Comparison of ENCODE assay signal across 10 cellular contexts in the genomic region with DNA sequence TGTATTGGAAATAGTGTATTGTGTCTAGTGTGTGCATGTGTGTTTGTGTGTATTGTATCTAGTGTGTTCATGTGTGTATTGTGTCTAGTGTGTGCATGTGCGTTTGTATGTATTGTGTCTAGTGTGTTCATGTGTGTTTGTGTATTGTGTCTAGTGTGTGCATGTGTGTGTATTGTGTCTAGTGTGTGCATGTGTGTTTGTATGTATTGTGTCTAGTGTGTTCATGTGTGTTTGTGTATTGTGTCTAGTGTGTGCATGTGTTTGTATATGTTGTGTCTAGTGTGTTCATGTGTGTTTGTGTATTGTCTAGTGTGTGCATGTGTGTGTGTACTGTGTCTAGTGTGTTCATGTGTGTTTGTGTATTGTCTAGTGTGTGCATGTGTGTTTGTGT. TPM values are rescaled to one million over a fixed set of nuclear protein-coding genes. Genes with fewer than 3 reads are reported as not detected.
DNase-seq lines count a peak whose midpoint lies in the region; ATAC-seq, FAIRE-seq and TF ChIP-seq lines count a peak whose summit lies in the region.
"Not testable (repeated sequence)": the region's sequence is repeated elsewhere in the genome, so short reads cannot be mapped to it uniquely, and the experiment has no call there.
"Had no signal": no experiment of that assay in that cellular context is flagged by ENCODE, and none has a peak within 500 bp of the region (broad histone marks: within the 10 kb centered on the region; RNA-seq: fewer than 3 reads in every experiment).

No MANE protein-coding gene starts in this region.

- H3K79me1 ChIP-seq in IMR-90 (ENCODE audit: low read depth in 1 of 2, low read length in 2 of 2); H1 (ENCODE audit: low read depth, low read length): not testable (repeated sequence)

- not testable (repeated sequence) for H3K9me3 ChIP-seq in A549; GM23248 (ENCODE audit: low read depth); IMR-90 (ENCODE audit: control insufficient read depth, insufficient read depth, low read length); K562 (replicated peaks; ENCODE audit: control insufficient read depth, insufficient read depth, low read depth, low read length); H1 (ENCODE audit: insufficient read depth in 2 of 2, low read depth in 1 of 2, low read length in 1 of 2); cardiac muscle cell (ENCODE audit: low read depth); HepG2 (ENCODE audit: low read length)

- POLR2A ChIA-PET in A549 (lab: Yijun Ruan, JAX); IMR-90 (lab: Charles Lee; ENCODE audit: unreplicated experiment); H1 (lab: Charles Lee; ENCODE audit: partially characterized antibody); HepG2 (lab: Yijun Ruan, JAX): not testable (repeated sequence)
- POLR2A ChIA-PET in K562 (lab: Yijun Ruan, JAX): interaction anchor here (0.8 to 1.0 kb wide), 2 partner anchors 9 to 11 kb away, joined by 3 to 4 read pairs; no protein-coding TSS in a partner anchor

- not testable (repeated sequence) for H3K9ac ChIP-seq in GM23248; IMR-90 (ENCODE audit: low read depth, low read length); K562 (ENCODE audit: insufficient read depth in 1 of 2, low read depth in 2 of 2, low read length in 2 of 2); H1 (replicated peaks in 1 of 4; ENCODE audit: extremely low read depth in 1 of 4, low read depth in 3 of 4, low read length in 3 of 4); HepG2 (ENCODE audit: insufficient read depth, low read depth, low read length)

- not testable (repeated sequence) for H3K56ac ChIP-seq in IMR-90 (ENCODE audit: extremely low read depth, insufficient read depth, low read length)
- H3K56ac ChIP-seq in H1 (replicated peaks; ENCODE audit: insufficient read length, low read depth, low read length): peak overlapping the region; percentile 25

- not testable (repeated sequence) for TF ChIP-seq RAD21 in A549 (conservative IDR thresholded peaks at IDR 0.05 in 1 of 2, IDR thresholded peaks at IDR 0.05 in 1 of 2); IMR-90 (IDR thresholded peaks at IDR 0.05; ENCODE audit: low read length); K562 (CRISPR knock-in tag; conservative IDR thresholded peaks at IDR 0.05 in 1 of 2, IDR thresholded peaks at IDR 0.05 in 1 of 2); H1 (IDR thresholded peaks at IDR 0.05 in 1 of 2, conservative IDR thresholded peaks at IDR 0.05 in 1 of 2; ENCODE audit: low read depth in 2 of 2, low read length in 2 of 2); HepG2 (CRISPR knock-in tag; IDR thresholded peaks at IDR 0.05)

- peaks cover 18% of the 10 kb centered on the region; the same call in 1 of the 2 replicates for H3K9me1 ChIP-seq in IMR-90 (ENCODE audit: insufficient read depth, low read length)
- not testable (repeated sequence) for H3K9me1 ChIP-seq in K562 (ENCODE audit: control insufficient read depth, insufficient read depth, low read length)

- H3K14ac ChIP-seq in IMR-90 (replicated peaks; ENCODE audit: low read depth, low read length): peak overlapping the region; percentile 69; the same call in 1 of the 2 replicates
- not testable (repeated sequence) for H3K14ac ChIP-seq in H1 (ENCODE audit: insufficient read length)

- peaks cover 11% of the 10 kb centered on the region; the same call in 1 of the 2 replicates for H3K23me2 ChIP-seq in H1 (ENCODE audit: low read depth, low read length)

- not testable (repeated sequence) for DNase-seq in A549 (ENCODE audit: low read depth in 1 of 2, low spot score in 1 of 2); GM23248; IMR-90; K562 (ENCODE audit: extremely low read depth in 1 of 4, low spot score in 3 of 4); H1 (ENCODE audit: low read depth in 1 of 2, low spot score in 2 of 2); cardiac muscle cell (ENCODE audit: low read depth in 1 of 2, low spot score in 1 of 2); HepG2 (ENCODE audit: low spot score)

- H2BK15ac ChIP-seq in IMR-90 (ENCODE audit: low read depth, low read length); H1 (ENCODE audit: low read length): not testable (repeated sequence)

- intact Hi-C loops in IMR-90 (cut with micrococcal nuclease); K562 (cut with micrococcal nuclease); HepG2 (cut with micrococcal nuclease; ENCODE audit: unreplicated experiment): not testable (repeated sequence)

- not testable (repeated sequence) for H2BK20ac ChIP-seq in IMR-90 (ENCODE audit: low read depth, low read length); H1 (ENCODE audit: low read length)

- H3K4me1 ChIP-seq in A549 (peaks cover 43% of the 10 kb centered on the region), GM23248 (ENCODE audit: insufficient read depth) (peaks cover 17% of the 10 kb centered on the region), cardiac muscle cell (ENCODE audit: low read depth) (peaks cover 28% of the 10 kb centered on the region)
- H3K4me1 ChIP-seq in IMR-90 (ENCODE audit: control insufficient read depth, insufficient read depth, low read length); K562 (replicated peaks in 1 of 2; ENCODE audit: control insufficient read depth in 2 of 2, insufficient read depth in 2 of 2, low read length in 2 of 2); H1 (replicated peaks in 1 of 4; ENCODE audit: control insufficient read depth in 3 of 4, insufficient read depth in 4 of 4, low read length in 3 of 4); HepG2 (ENCODE audit: insufficient read depth, low read length): not testable (repeated sequence)

- dilution Hi-C loops in IMR-90 (cut with HindIII; ENCODE audit: low sequenced_read_pairs, unreplicated experiment): not testable (repeated sequence)

- not testable (repeated sequence) for H3K79me2 ChIP-seq in GM23248 (ENCODE audit: insufficient read depth); K562 (ENCODE audit: control insufficient read depth, insufficient read depth, low read length); H1 (ENCODE audit: control insufficient read depth in 1 of 2, insufficient read depth in 2 of 2, low read length in 2 of 2); HepG2 (ENCODE audit: insufficient read depth, low read length)

- not testable (repeated sequence) for H3K36me3 ChIP-seq in GM23248 (ENCODE audit: low read depth); IMR-90 (ENCODE audit: control insufficient read depth, insufficient read depth, low read length); K562 (ENCODE audit: control insufficient read depth, insufficient read depth, low read length); H1 (ENCODE audit: control insufficient read depth in 2 of 4, insufficient read depth in 4 of 4, low read length in 3 of 4); cardiac muscle cell; HepG2 (replicated peaks in 1 of 2; ENCODE audit: control insufficient read depth in 1 of 2, insufficient read depth in 2 of 2, low read length in 2 of 2)

- not testable (repeated sequence) for H4K20me1 ChIP-seq in GM23248 (ENCODE audit: insufficient read depth); IMR-90 (ENCODE audit: insufficient read depth, low read length); H1 (replicated peaks in 1 of 2; ENCODE audit: control insufficient read depth in 1 of 2, insufficient read depth in 2 of 2, low read length in 2 of 2); HepG2 (ENCODE audit: insufficient read depth, low read length)
- H4K20me1 ChIP-seq in K562 (replicated peaks; ENCODE audit: control insufficient read depth, insufficient read depth, low read length): peaks cover 14% of the 10 kb centered on the region

- peak overlapping the region; percentile 55 for H2BK5ac ChIP-seq in IMR-90 (ENCODE audit: low read depth, low read length, poor library complexity, severe bottlenecking)
- H2BK5ac ChIP-seq in H1 (ENCODE audit: low read depth, low read length): not testable (repeated sequence)

- TF ChIP-seq CTCF in A549 (IDR thresholded peaks at IDR 0.05); IMR-90 (conservative IDR thresholded peaks at IDR 0.05; ENCODE audit: low read depth, low read length); K562 (IDR thresholded peaks at IDR 0.05 in 2 of 3, conservative IDR thresholded peaks at IDR 0.05 in 1 of 3; ENCODE audit: insufficient read depth in 2 of 3, low read depth in 1 of 3, low read length in 3 of 3); H1 (IDR thresholded peaks at IDR 0.05; ENCODE audit: control extremely low read depth in 1 of 3, insufficient read depth in 1 of 3, low read depth in 1 of 3, low read length in 3 of 3); cardiac muscle cell (IDR thresholded peaks at IDR 0.05; ENCODE audit: low read depth, low read length); HepG2 (CRISPR knock-in tag; IDR thresholded peaks at IDR 0.05): not testable (repeated sequence)

- peak overlapping the region in 1 of 2 experiments; percentile 98; a peak in 4 of 6 replicates for H3K27ac ChIP-seq in A549
- H3K27ac ChIP-seq in GM23248; IMR-90 (ENCODE audit: insufficient read depth, low read length); K562 (ENCODE audit: extremely low read depth, low read depth, low read length); H1 (ENCODE audit: low read depth, low read length); HepG2 (ENCODE audit: extremely low read length, insufficient read depth, low read length): not testable (repeated sequence)
- peak overlapping the region; percentile 34 for H3K27ac ChIP-seq in cardiac muscle cell

- H4K8ac ChIP-seq in IMR-90 (ENCODE audit: low read depth in 2 of 2, low read length in 2 of 2); H1 (ENCODE audit: extremely low read depth, insufficient read depth, low read length): not testable (repeated sequence)

- not testable (repeated sequence) for ATAC-seq in A549; IMR-90 (ENCODE audit: low read depth); K562; HepG2

- in situ Hi-C loops in GM23248 (cut with MboI); IMR-90 (cut with MboI; ENCODE audit: low sequenced_read_pairs); K562 (cut with MboI); HepG2 (cut with HindIII; ENCODE audit: extremely low pct_ligation_motif_present, low pct_unique_long_range_greater_than_20kb): not testable (repeated sequence)

- TF ChIP-seq POLR2A in A549 (IDR thresholded peaks at IDR 0.05; ENCODE audit: low read length); IMR-90 (IDR thresholded peaks at IDR 0.05; ENCODE audit: low read depth, low read length); K562 (conservative IDR thresholded peaks at IDR 0.05); H1 (IDR thresholded peaks at IDR 0.05; ENCODE audit: control extremely low read depth in 1 of 2, low read depth in 2 of 2, low read length in 2 of 2); HepG2 (IDR thresholded peaks at IDR 0.05; ENCODE audit: insufficient read depth in 1 of 2, low read depth in 2 of 2, low read length in 2 of 2): not testable (repeated sequence)

- H3K23ac ChIP-seq in IMR-90 (ENCODE audit: low read depth, low read length): not testable (repeated sequence)
- H3K23ac ChIP-seq in H1 (ENCODE audit: insufficient read length): peak overlapping the region; percentile 32

- 91% methylated on average over 1 of the region's 1 CpG for WGBS in A549 (ENCODE audit: missing lambda C conversion rate)
- WGBS in GM23248 (ENCODE audit: low coverage in 1 of 2, low lambda C conversion rate in 2 of 2, missing lambda C conversion rate in 2 of 2), 2 experiments: 50 to 55% methylated on average over 1 of the region's 1 CpG
- 100% methylated on average over 1 of the region's 1 CpG; no CpG with 5 or more reads in 1 of the 2 experiments for WGBS in IMR-90 (ENCODE audit: extremely low coverage in 2 of 2, insufficient read length in 1 of 2), 2 experiments
- 0% methylated on average over 1 of the region's 1 CpG for WGBS in K562 (ENCODE audit: insufficient coverage, low coverage, missing lambda C conversion rate)
- WGBS in H1 (ENCODE audit: extremely low coverage in 1 of 2, insufficient coverage in 1 of 2, insufficient read length in 1 of 2, insufficient replicate concordance in 2 of 2, low coverage in 1 of 2, low lambda C conversion rate in 2 of 2, missing lambda C conversion rate in 1 of 2), 2 experiments: 71% methylated on average over 1 of the region's 1 CpG; no CpG with 5 or more reads in 1 of the 2 experiments
- WGBS in HepG2 (ENCODE audit: low lambda C conversion rate): 52% methylated on average over 1 of the region's 1 CpG

- not testable (repeated sequence) for H2BK12ac ChIP-seq in H1 (ENCODE audit: low read depth, low read length)

- not testable (repeated sequence) for H2AK9ac ChIP-seq in IMR-90 (replicated peaks; ENCODE audit: low read depth, low read length, poor library complexity)

- not testable (repeated sequence) for H3K27me3 ChIP-seq in GM23248 (replicated peaks; ENCODE audit: insufficient read depth); IMR-90 (ENCODE audit: control insufficient read depth, insufficient read depth, low read length); H1 (replicated peaks in 1 of 4; ENCODE audit: control insufficient read depth in 3 of 4, extremely low read depth in 1 of 4, insufficient read depth in 3 of 4, low read length in 3 of 4); cardiac muscle cell
- H3K27me3 ChIP-seq in K562 (ENCODE audit: control insufficient read depth in 2 of 2, insufficient read depth in 2 of 2, low read length in 2 of 2) (peaks cover 18 to 60% of the 10 kb centered on the region in 2 experiments; a peak in 4 of 5 replicates), HepG2 (ENCODE audit: control insufficient read depth in 1 of 2, insufficient read depth in 2 of 2, low read length in 2 of 2) (peaks cover 1 to 19% of the 10 kb centered on the region in 2 experiments; a peak in 4 of 5 replicates)

- TF ChIP-seq EP300 in A549 (IDR thresholded peaks at IDR 0.05); K562 (IDR thresholded peaks at IDR 0.05; ENCODE audit: low read length); H1 (IDR thresholded peaks at IDR 0.05; ENCODE audit: borderline replicate concordance in 1 of 2, low read depth in 2 of 2, low read length in 2 of 2); HepG2 (IDR thresholded peaks at IDR 0.05; ENCODE audit: low read depth in 2 of 2, low read length in 2 of 2); HepG2 (CRISPR knock-in tag; IDR thresholded peaks at IDR 0.05; ENCODE audit: borderline replicate concordance): not testable (repeated sequence)

- H3K9me2 ChIP-seq in GM23248 (ENCODE audit: insufficient read depth): not testable (repeated sequence)

- CTCF ChIA-PET in A549 (lab: Yijun Ruan, JAX) (interaction anchor here (1.1 to 1.3 kb wide), 3 partner anchors 9 to 29 kb away, joined by 3 to 4 read pairs (median 3); no protein-coding TSS in a partner anchor), H1 (lab: Charles Lee; ENCODE audit: partially characterized antibody) (interaction anchor here (1.0 to 1.5 kb wide), 3 partner anchors 9 to 144 kb away, joined by 3 to 6 read pairs (median 3); no protein-coding TSS in a partner anchor)
- CTCF ChIA-PET in IMR-90 (lab: Yijun Ruan, JAX); K562 (lab: Yijun Ruan, JAX; ENCODE audit: low intra/inter-chr PET ratio); HepG2 (lab: Yijun Ruan, JAX; ENCODE audit: low intra/inter-chr PET ratio, low total read pairs): not testable (repeated sequence)

- peaks cover 15% of the 10 kb centered on the region for H3F3A ChIP-seq in GM23248 (ENCODE audit: insufficient read depth)

- BruUV-seq in IMR-90 (replicated peaks; lab: Mats Ljungman, UMichigan); K562 (replicated peaks; lab: Mats Ljungman, UMichigan); HepG2 (replicated peaks; lab: Mats Ljungman, UMichigan): not testable (repeated sequence)

- H2AFZ ChIP-seq in GM23248: peak overlapping the region; percentile 44; the same call in 1 of the 2 replicates
- not testable (repeated sequence) for H2AFZ ChIP-seq in IMR-90 (replicated peaks; ENCODE audit: low read length, poor library complexity); K562 (ENCODE audit: low read depth, low read length); H1 (ENCODE audit: low read length); HepG2 (ENCODE audit: low read length)

- FAIRE-seq in A549 (lab: Jason Lieb, UNC): peak; percentile 82
- FAIRE-seq in K562 (lab: Jason Lieb, UNC); H1 (lab: Jason Lieb, UNC); HepG2 (lab: Jason Lieb, UNC): not testable (repeated sequence)

- H3K18ac ChIP-seq in IMR-90 (ENCODE audit: low read depth, low read length); H1 (ENCODE audit: extremely low read depth, low read length): not testable (repeated sequence)

- not testable (repeated sequence) for H4K5ac ChIP-seq in IMR-90 (ENCODE audit: low read depth, low read length); H1 (ENCODE audit: insufficient read length, low read depth, low read length)

- H2BK120ac ChIP-seq in IMR-90 (ENCODE audit: low read depth, low read length); H1 (replicated peaks; ENCODE audit: low read depth, low read length): not testable (repeated sequence)

- H4K91ac ChIP-seq in IMR-90 (ENCODE audit: insufficient read depth, low read depth, low read length); H1 (replicated peaks; ENCODE audit: insufficient read length, low read length): not testable (repeated sequence)

- peak overlapping the region; percentile 46; the same call in 1 of the 2 replicates for H2AK5ac ChIP-seq in IMR-90 (ENCODE audit: low read depth, low read length)
- peak overlapping the region; percentile 90 for H2AK5ac ChIP-seq in H1 (ENCODE audit: low read depth, low read length)

- H3K4me3 ChIP-seq in A549; GM23248; IMR-90 (ENCODE audit: insufficient read depth, low read depth, low read length); K562; H1 (ENCODE audit: extremely low read depth in 1 of 4, insufficient read depth in 2 of 4, low read depth in 3 of 4, low read length in 4 of 4); cardiac muscle cell; HepG2 (replicated peaks in 1 of 3; ENCODE audit: insufficient read depth in 1 of 3, low read depth in 2 of 3, low read length in 3 of 3): not testable (repeated sequence)

- not testable (repeated sequence) for H3K4me2 ChIP-seq in A549; GM23248 (ENCODE audit: unreplicated experiment); IMR-90 (ENCODE audit: low read depth, low read length); K562 (ENCODE audit: insufficient read depth, low read length); H1 (ENCODE audit: insufficient read depth in 1 of 2, low read depth in 2 of 2, low read length in 2 of 2); HepG2 (ENCODE audit: low read depth, low read length)

- not testable (repeated sequence) for H3K4ac ChIP-seq in IMR-90 (ENCODE audit: low read depth, low read length); H1 (replicated peaks; ENCODE audit: insufficient read length, low read depth, low read length)

RNA-seq across cellular contexts. Expression of a gene that starts 32.8 kb away (rescaled TPM):
- polyA plus RNA-seq in A549 (2011; rRNA removed): 25.8 and 26.9 TPM in 2 replicates
- polyA plus RNA-seq in A549 (2012; cell fraction: cytosol; rRNA removed): 61.7 and 106 TPM in 2 replicates
- polyA plus RNA-seq in A549 (2012; cell fraction: nucleus; rRNA removed): 144 and 234 TPM in 2 replicates
- polyA plus RNA-seq in A549 (2017; fragmentation: RNase III; extraction: RNeasy Plus Mini Kit Qiagen cat#74134 plus additional on column Dnase treatment): 42.0 to 62.4 TPM (median 54.9 TPM) in 3 replicates
- polyA minus RNA-seq in A549 (2011; rRNA and poly(A)+ RNA removed): 33.1 and 61.1 TPM in 2 replicates
- total RNA-seq in GM23248 (2014; rRNA removed; shearing (Covaris generic)): 13.4 and 21.4 TPM in 2 replicates
- 6.3 and 7.1 TPM in 2 replicates for polyA plus RNA-seq in GM23248 (2016; fragmentation: Nextera tagmentation; extraction: Ambion mirVana)
- 21.3 and 22.8 TPM in 2 replicates for total RNA-seq in IMR-90 (2012; rRNA removed)
- polyA plus RNA-seq in IMR-90 (2012; rRNA removed): 130 and 133 TPM in 2 replicates
- 46.5 and 172 TPM in 2 replicates for polyA plus RNA-seq in IMR-90 (2012; cell fraction: cytosol; rRNA removed)
- 28.2 and 69.3 TPM in 2 replicates for polyA plus RNA-seq in IMR-90 (2012; cell fraction: nucleus; rRNA removed; ENCODE audit: low replicate concordance)
- total RNA-seq in K562 (2011; cell fraction: chromatin; rRNA removed; ENCODE audit: low replicate concordance): 1.3 and 4.1 TPM in 2 replicates
- 7.2 and 8.2 TPM in 2 replicates for total RNA-seq in K562 (2011; cell fraction: nucleolus; rRNA removed)
- 2.8 and 3.5 TPM in 2 replicates for total RNA-seq in K562 (2011; cell fraction: nucleoplasm; rRNA removed)
- total RNA-seq in K562 (2014; rRNA removed): 1.1 and 1.2 TPM in 2 replicates
- total RNA-seq in K562 (2014; rRNA removed; fragmentation: Illumina TruSeq; extraction: Trizol): 0.10 and 0.11 TPM in 2 replicates
- total RNA-seq in K562 (2015; rRNA removed; fragmentation: Illumina TruSeq; extraction: Trizol): 0.68 and 1.1 TPM in 2 replicates
- 3.5 and 3.7 TPM in 2 replicates for total RNA-seq in K562 (2021)
- 1.8 and 3.1 TPM in 2 replicates for polyA plus RNA-seq in K562 (2011; rRNA removed)
- 6.1 and 11.5 TPM in 2 replicates for polyA plus RNA-seq in K562 (2011; cell fraction: cytosol; rRNA removed)
- polyA plus RNA-seq in K562 (2011; cell fraction: nucleus; rRNA removed): 4.8 and 5.5 TPM in 2 replicates
- polyA plus RNA-seq in K562 (2012): 2.8 and 5.2 TPM in 2 replicates
- 0.31 and 1.5 TPM in 2 replicates for polyA plus RNA-seq in K562 (2014; fragmentation: Illumina TruSeq; extraction: Trizol)
- polyA plus RNA-seq in K562 (2014; fragmentation: Nextera tagmentation; extraction: Ambion mirVana): under 1 TPM in 1 of 2 experiments, not detected in 1; 0.03 TPM
- polyA plus RNA-seq in K562 (2014; rRNA removed): 2.1 and 4.5 TPM in 2 replicates
- polyA minus RNA-seq in K562 (2011; rRNA and poly(A)+ RNA removed): 1.1 and 2.1 TPM in 2 replicates
- polyA minus RNA-seq in K562 (2011; cell fraction: cytosol; rRNA and poly(A)+ RNA removed): 4.9 and 6.1 TPM in 2 replicates
- 2.3 and 3.8 TPM in 2 replicates for polyA minus RNA-seq in K562 (2011; cell fraction: nucleus; rRNA and poly(A)+ RNA removed)
- 17.0 and 17.6 TPM in 2 replicates for total RNA-seq in H1 (2021; fragmentation: NEBNext Ultra II Directional; extraction: Animal tissue kit (Norgen Biotek cat#: 25700))
- 86.7 and 93.6 TPM in 2 replicates for polyA plus RNA-seq in H1 (2011; rRNA removed)
- polyA plus RNA-seq in H1 (2011; cell fraction: cytosol; rRNA removed): 41.3 TPM
- 37.7 TPM for polyA plus RNA-seq in H1 (2011; cell fraction: nucleus; rRNA removed)
- 21.7 to 33.8 TPM (median 32.4 TPM) in 4 replicates for polyA plus RNA-seq in H1 (2012, experiment 1 of 2)
- polyA plus RNA-seq in H1 (2012, experiment 2 of 2): 30.9 TPM
- 12.3 TPM for polyA plus RNA-seq in H1 (2013, experiment 1 of 2)
- 12.0 TPM for polyA plus RNA-seq in H1 (2013, experiment 2 of 2)
- polyA minus RNA-seq in H1 (2011; rRNA and poly(A)+ RNA removed): 22.5 and 38.9 TPM in 2 replicates
- polyA minus RNA-seq in H1 (2011; cell fraction: cytosol; rRNA and poly(A)+ RNA removed): 37.7 TPM
- 23.6 TPM for polyA minus RNA-seq in H1 (2011; cell fraction: nucleus; rRNA and poly(A)+ RNA removed)
- 47.1 and 47.4 TPM in 2 replicates for total RNA-seq in cardiac muscle cell
- 51.5 and 63.4 TPM in 2 replicates for polyA plus RNA-seq in cardiac muscle cell
- total RNA-seq in HepG2 (2016; rRNA removed; fragmentation: Illumina TruSeq; extraction: Trizol): 0.13 TPM in 1 of 2 replicates, not detected in the other
- not detected in 2 replicates for total RNA-seq in HepG2 (2016; cell fraction: cytosol; rRNA removed; fragmentation: Illumina TruSeq; extraction: Trizol; ENCODE audit: low read depth)
- 0.06 TPM in 1 of 2 replicates, not detected in the other for total RNA-seq in HepG2 (2016; cell fraction: insoluble cytoplasmic fraction; rRNA removed; fragmentation: Illumina TruSeq; extraction: Trizol)
- 0.06 TPM in 1 of 2 replicates, not detected in the other for total RNA-seq in HepG2 (2016; cell fraction: membrane; rRNA removed; fragmentation: Illumina TruSeq; extraction: Trizol)
- not detected in 2 replicates for total RNA-seq in HepG2 (2016; cell fraction: nucleus; rRNA removed; fragmentation: Illumina TruSeq; extraction: Trizol)
- polyA plus RNA-seq in HepG2 (2011; rRNA removed): 0.07 and 0.10 TPM in 2 replicates
- polyA plus RNA-seq in HepG2 (2011; cell fraction: cytosol; rRNA removed): 0.08 and 0.12 TPM in 2 replicates
- 0.06 TPM in 1 of 2 replicates, not detected in the other for polyA plus RNA-seq in HepG2 (2011; cell fraction: nucleus; rRNA removed)
- polyA plus RNA-seq in HepG2 (2012): not detected in 2 replicates
- not detected in 2 replicates for polyA plus RNA-seq in HepG2 (2016; cell fraction: cytosol; fragmentation: Illumina TruSeq; extraction: Trizol; ENCODE audit: low read depth)
- not detected in 2 replicates for polyA plus RNA-seq in HepG2 (2016; cell fraction: insoluble cytoplasmic fraction; fragmentation: Illumina TruSeq; extraction: Trizol; ENCODE audit: low read depth)
- polyA plus RNA-seq in HepG2 (2016; cell fraction: membrane; fragmentation: Illumina TruSeq; extraction: Trizol; ENCODE audit: low read depth): not detected in 2 replicates
- polyA plus RNA-seq in HepG2 (2016; cell fraction: nucleus; fragmentation: Illumina TruSeq; extraction: Trizol; ENCODE audit: insufficient read depth, low read depth): not detected in 2 replicates
- polyA minus RNA-seq in HepG2 (2011; rRNA and poly(A)+ RNA removed; ENCODE audit: low replicate concordance): 0.26 and 17.3 TPM in 2 replicates
- polyA minus RNA-seq in HepG2 (2011; cell fraction: cytosol; rRNA and poly(A)+ RNA removed): 0.35 TPM in 1 of 2 replicates, not detected in the other
- polyA minus RNA-seq in HepG2 (2011; cell fraction: nucleus; rRNA and poly(A)+ RNA removed): not detected in 2 replicates
- total RNA-seq: CD4-positive, alpha-beta memory T cell; CD4-positive, CD25-positive, alpha-beta regulatory T cell had no signal
- polyA plus RNA-seq: CD4-positive, alpha-beta memory T cell; CD4-positive, CD25-positive, alpha-beta regulatory T cell; CD8-positive, alpha-beta memory T cell had no signal
